21 cellular contexts compared by ENCODE assay signal in genomic region chr7:17010637-17011300, GRCh38.
DNase-seq lines count a peak whose midpoint lies in the region; ATAC-seq and TF ChIP-seq lines count a peak whose summit lies in the region.
"Had no signal": no experiment of that assay in that cellular context is flagged by ENCODE, and none has a peak within 500 bp of the region (broad histone marks: within the 10 kb centered on the region; RNA-seq: fewer than 3 reads in every experiment).

No MANE protein-coding gene starts in this region.

- H3K9me3 ChIP-seq in mammary epithelial cell (replicated peaks; ENCODE audit: insufficient read depth, low read length), result no peaks in the 10 kb centered on the region
- H3K9me3 ChIP-seq: BE2C, tibial nerve had no signal

- H3K4me2 ChIP-seq in mammary epithelial cell (ENCODE audit: insufficient read depth, low read depth, low read length), result no peak overlapping the region
- H3K4me2 ChIP-seq: smooth muscle cell had no signal

- H3K36me3 ChIP-seq in mammary epithelial cell (ENCODE audit: insufficient read depth, low read length), result no peaks in the 10 kb centered on the region
- H3K36me3 ChIP-seq: BE2C, MG63, tibial nerve had no signal

- H2AFZ ChIP-seq in mammary epithelial cell (ENCODE audit: low read depth, low read length), result peak overlapping the region; percentile 48

- H3K4me1 Mint-ChIP-seq in activated CD4-positive, alpha-beta T cell treated with anti-CD3 and anti-CD28 coated beads, Interleukin-2, amount 10 ng/mL, durations not matched to agents 24 days and 14 days, result peaks cover 21% of the 10 kb centered on the region
- peaks cover 28% of the 10 kb centered on the region for H3K4me1 Mint-ChIP-seq in stimulated activated effector memory CD8-positive, alpha-beta T cell treated with anti-CD3 and anti-CD28 coated beads, Interleukin-12 subunit alpha, Interleukin-12 subunit beta, amount 100 ng/mL, for 72 hours

- H4K20me1 ChIP-seq in mammary epithelial cell (ENCODE audit: insufficient read depth, low read length), result no peaks in the 10 kb centered on the region

- CTCF ChIA-PET in mammary epithelial cell (lab: Charles Lee; ENCODE audit: low non-redundant PET), result no interaction called here

- TF ChIP-seq CTCF in mammary epithelial cell (conservative IDR thresholded peaks at IDR 0.05 in 1 of 2, IDR thresholded peaks at IDR 0.05 in 1 of 2; ENCODE audit: extremely low read depth in 1 of 2, insufficient read depth in 1 of 2, low read depth in 1 of 2, low read length in 2 of 2), result no peak

- H3K27ac ChIP-seq in mammary epithelial cell (ENCODE audit: insufficient read depth, low read depth, low read length), result no peak overlapping the region

- no peak overlapping the region for H3K4me3 Mint-ChIP-seq in activated CD4-positive, alpha-beta T cell treated with anti-CD3 and anti-CD28 coated beads, Interleukin-2, amount 10 ng/mL, durations not matched to agents 24 days and 14 days
- no peak overlapping the region for H3K4me3 Mint-ChIP-seq in stimulated activated effector memory CD8-positive, alpha-beta T cell treated with anti-CD3 and anti-CD28 coated beads, Interleukin-12 subunit alpha, Interleukin-12 subunit beta, amount 100 ng/mL, for 72 hours
- H3K4me3 Mint-ChIP-seq: activated B cell treated with CpG ODN at 0.5 μM for 24 hours had no signal

- no peak overlapping the region for H3K27ac Mint-ChIP-seq in activated CD4-positive, alpha-beta T cell treated with anti-CD3 and anti-CD28 coated beads, Interleukin-2, amount 10 ng/mL, durations not matched to agents 24 days and 14 days
- H3K27ac Mint-ChIP-seq in stimulated activated effector memory CD8-positive, alpha-beta T cell treated with anti-CD3 and anti-CD28 coated beads, Interleukin-12 subunit alpha, Interleukin-12 subunit beta, amount 100 ng/mL, for 72 hours, result no peak overlapping the region
- H3K27ac Mint-ChIP-seq: activated B cell treated with CpG ODN at 0.5 μM for 24 hours had no signal

- ATAC-seq in HG03432 (IDR thresholded peaks at IDR 0.05; ENCODE audit: unreplicated experiment), result peak; percentile 47
- ATAC-seq in stimulated activated effector memory CD8-positive, alpha-beta T cell treated with anti-CD3 and anti-CD28 coated beads, Interleukin-12 subunit alpha, Interleukin-12 subunit beta, amount 100 ng/mL, for 72 hours, result peak; percentile 75
- ATAC-seq: HepG2 had no signal

- dilution Hi-C loops in mammary epithelial cell (cut with HindIII; ENCODE audit: low sequenced_read_pairs), result no loop called here

- H3K79me2 ChIP-seq in mammary epithelial cell (ENCODE audit: insufficient read depth, low read length), result no peaks in the 10 kb centered on the region

- intact Hi-C loops in activated CD4-positive, alpha-beta T cell treated with anti-CD3 and anti-CD28 coated beads, Interleukin-2, amount 10 ng/mL, durations not matched to agents 24 days and 14 days (cut with micrococcal nuclease), result no loop called here
- intact Hi-C loops in mammary epithelial cell (cut with micrococcal nuclease), result loop anchor here (1.0 to 5.0 kb wide), 2 partner anchors 30 to 47 kb away; no protein-coding TSS in a partner anchor

- no peaks in the 10 kb centered on the region for H3K36me3 Mint-ChIP-seq in activated CD4-positive, alpha-beta T cell treated with anti-CD3 and anti-CD28 coated beads, Interleukin-2, amount 10 ng/mL, durations not matched to agents 24 days and 14 days (ENCODE audit: low read depth)
- no peaks in the 10 kb centered on the region for H3K36me3 Mint-ChIP-seq in stimulated activated effector memory CD8-positive, alpha-beta T cell treated with anti-CD3 and anti-CD28 coated beads, Interleukin-12 subunit alpha, Interleukin-12 subunit beta, amount 100 ng/mL, for 72 hours

- H3K9ac ChIP-seq in mammary epithelial cell (ENCODE audit: insufficient read depth, low read length), result no peak overlapping the region

- no peaks in the 10 kb centered on the region for H3K9me3 Mint-ChIP-seq in activated CD4-positive, alpha-beta T cell treated with anti-CD3 and anti-CD28 coated beads, Interleukin-2, amount 10 ng/mL, durations not matched to agents 24 days and 14 days
- no peaks in the 10 kb centered on the region for H3K9me3 Mint-ChIP-seq in stimulated activated effector memory CD8-positive, alpha-beta T cell treated with anti-CD3 and anti-CD28 coated beads, Interleukin-12 subunit alpha, Interleukin-12 subunit beta, amount 100 ng/mL, for 72 hours
- H3K9me3 Mint-ChIP-seq: activated B cell treated with CpG ODN at 0.5 μM for 24 hours had no signal

- H3K27me3 ChIP-seq in mammary epithelial cell (ENCODE audit: insufficient read depth, low read length), result no peaks in the 10 kb centered on the region
- H3K27me3 ChIP-seq: BE2C, MG63, tibial nerve had no signal

- H3K27me3 Mint-ChIP-seq in activated CD4-positive, alpha-beta T cell treated with anti-CD3 and anti-CD28 coated beads, Interleukin-2, amount 10 ng/mL, durations not matched to agents 24 days and 14 days, result peaks cover 4% of the 10 kb centered on the region
- H3K27me3 Mint-ChIP-seq: activated B cell treated with CpG ODN at 0.5 μM for 24 hours had no signal

- WGBS in mammary epithelial cell (ENCODE audit: low coverage, missing lambda C conversion rate), result 14% methylated on average over 2 of the region's 2 CpGs

- H3K4me3 ChIP-seq in mammary epithelial cell (replicated peaks in 1 of 3; ENCODE audit: insufficient read depth in 1 of 3, low read depth in 2 of 3, low read length in 3 of 3), result no peak overlapping the region
- H3K4me3 ChIP-seq: MG63, smooth muscle cell, tibial nerve had no signal

- no TSS peak for BruUV-seq in mammary epithelial cell (replicated peaks; lab: Mats Ljungman, UMichigan)

- DNase-seq in activated CD4-positive, alpha-beta T cell treated with anti-CD3 and anti-CD28 coated beads, Interleukin-2, amount 10 ng/mL, durations not matched to agents 24 days and 14 days, result peak; percentile 64
- DNase-seq in activated CD4-positive, alpha-beta T cell treated with anti-CD3 and anti-CD28 coated beads, Interleukin-2, amount 50 U/mL, for 48 hours, result no peak
- DNase-seq in mammary epithelial cell (no peak), NCI-H187 (lab: John Stamatoyannopoulos, UW) (no peak), NCI-H69 (lab: John Stamatoyannopoulos, UW) (no peak)
- DNase-seq in stimulated activated effector memory CD8-positive, alpha-beta T cell treated with anti-CD3 and anti-CD28 coated beads, Interleukin-12 subunit alpha, Interleukin-12 subunit beta, amount 100 ng/mL, for 72 hours (ENCODE audit: low spot score in 2 of 2), result no peak
- no peak for DNase-seq in stimulated activated CD4-positive, alpha-beta T cell treated with anti-CD3 and anti-CD28 coated beads, Interleukin-2, amount 100 ng/mL, for 24 hours
- DNase-seq: 8988T; activated B cell treated with CpG ODN at 0.5 μM for 24 hours; activated naive CD4-positive, alpha-beta T cell; BE2C; cortex of kidney; erythroblast; MG63; NCI-H2029; NCI-H510A; SHP77 treated with DMSO at 0.1 percent for 48 hours had no signal

- H3K4me1 ChIP-seq in mammary epithelial cell (ENCODE audit: insufficient read depth, low read length), result peaks cover 17% of the 10 kb centered on the region
- H3K4me1 ChIP-seq: BE2C had no signal

- in situ Hi-C loops in mammary epithelial cell (cut with MboI; ENCODE audit: low sequenced_read_pairs in 2 of 2), result no loop called here
